In genomic region chr11:47768090-47768620, GRCh38 we compare ENCODE assay signal across 8 cellular contexts. TPM values are rescaled to one million over a fixed set of nuclear protein-coding genes. Genes with fewer than 3 reads are reported as not detected.
DNase-seq lines count a peak whose midpoint lies in the region; TF ChIP-seq lines count a peak whose summit lies in the region.

No MANE protein-coding gene starts in this region.

- no peaks in the 10 kb centered on the region for H3K9me3 Mint-ChIP-seq in activated CD4-positive, alpha-beta memory T cell treated with anti-CD3 and anti-CD28 coated beads, Interleukin-2, amount 10 ng/mL, durations not matched to agents 7 days and 5 days
- no peaks in the 10 kb centered on the region for H3K9me3 Mint-ChIP-seq in stimulated activated naive CD8-positive, alpha-beta T cell treated with anti-CD3 and anti-CD28 coated beads, Interleukin-15, Interleukin-2, amounts not matched to agents 100 ng/mL and 50 ng/mL, for 24 hours

- H3K36me3 Mint-ChIP-seq in activated CD4-positive, alpha-beta memory T cell treated with anti-CD3 and anti-CD28 coated beads, Interleukin-2, amount 10 ng/mL, durations not matched to agents 7 days and 5 days (ENCODE audit: low read depth) = peaks cover 26% of the 10 kb centered on the region
- peaks cover 30% of the 10 kb centered on the region for H3K36me3 Mint-ChIP-seq in stimulated activated naive CD8-positive, alpha-beta T cell treated with anti-CD3 and anti-CD28 coated beads, Interleukin-15, Interleukin-2, amounts not matched to agents 100 ng/mL and 50 ng/mL, for 24 hours (ENCODE audit: low read depth)

- peak overlapping the region; percentile 98 for H3K27ac ChIP-seq in mesodermal cell (ENCODE audit: low read depth, low read length, severe bottlenecking)

- no peaks in the 10 kb centered on the region for H3K27me3 Mint-ChIP-seq in activated CD4-positive, alpha-beta memory T cell treated with anti-CD3 and anti-CD28 coated beads, Interleukin-2, amount 10 ng/mL, durations not matched to agents 7 days and 5 days
- H3K27me3 Mint-ChIP-seq in stimulated activated naive CD8-positive, alpha-beta T cell treated with anti-CD3 and anti-CD28 coated beads, Interleukin-15, Interleukin-2, amounts not matched to agents 100 ng/mL and 50 ng/mL, for 24 hours = no peaks in the 10 kb centered on the region

- POLR2A ChIA-PET in activated CD4-positive, alpha-beta memory T cell treated with anti-CD3 and anti-CD28 coated beads, Interleukin-2, amount 10 ng/mL, durations not matched to agents 7 days and 5 days (lab: Charles Lee) = interaction anchor here (0.7 to 4.3 kb wide), 16 partner anchors 8 to 553 kb away, joined by 3 to 37 read pairs (median 4); partner anchors contain the start of genes AGBL2, DDB2, NUP160 and PTPMT1

- H3K27ac Mint-ChIP-seq in activated CD4-positive, alpha-beta memory T cell treated with anti-CD3 and anti-CD28 coated beads, Interleukin-2, amount 10 ng/mL, durations not matched to agents 7 days and 5 days = peak overlapping the region; percentile 100
- peak overlapping the region; percentile 100 for H3K27ac Mint-ChIP-seq in stimulated activated naive CD8-positive, alpha-beta T cell treated with anti-CD3 and anti-CD28 coated beads, Interleukin-15, Interleukin-2, amounts not matched to agents 100 ng/mL and 50 ng/mL, for 24 hours

- no peaks in the 10 kb centered on the region for H3K9me3 ChIP-seq in mesodermal cell (ENCODE audit: control insufficient read depth, low read length)

- H3K4me1 Mint-ChIP-seq in activated CD4-positive, alpha-beta memory T cell treated with anti-CD3 and anti-CD28 coated beads, Interleukin-2, amount 10 ng/mL, durations not matched to agents 7 days and 5 days = peaks cover 27% of the 10 kb centered on the region
- H3K4me1 Mint-ChIP-seq in stimulated activated naive CD8-positive, alpha-beta T cell treated with anti-CD3 and anti-CD28 coated beads, Interleukin-15, Interleukin-2, amounts not matched to agents 100 ng/mL and 50 ng/mL, for 24 hours (ENCODE audit: low read depth) = peaks cover 20% of the 10 kb centered on the region

- CTCF ChIA-PET in activated CD4-positive, alpha-beta memory T cell treated with anti-CD3 and anti-CD28 coated beads, Interleukin-2, amount 10 ng/mL, durations not matched to agents 7 days and 5 days (lab: Charles Lee) = interaction anchor here (0.6 to 1.5 kb wide), 3 partner anchors 9 to 168 kb away, joined by 3 to 5 read pairs (median 3); partner anchors contain the start of gene NUP160

- TF ChIP-seq CTCF in epithelial cell of proximal tubule (conservative IDR thresholded peaks at IDR 0.05; ENCODE audit: low read depth, low read length) = no peak

- H3K36me3 ChIP-seq in mesodermal cell (ENCODE audit: control insufficient read depth, insufficient read depth, low read length) = peaks cover 18% of the 10 kb centered on the region

- H3K4me1 ChIP-seq in mesodermal cell (ENCODE audit: control insufficient read depth, insufficient read depth, low read length, poor library complexity, severe bottlenecking) = peaks cover 11% of the 10 kb centered on the region

- 53 to 57% methylated on average over 7 to 8 of the region's 12 CpGs for WGBS in mesodermal cell (ENCODE audit: insufficient coverage in 2 of 2), 2 experiments

- peak; percentile 30 for DNase-seq in activated naive CD4-positive, alpha-beta T cell treated with Interleukin-2 at 50 U/mL for 16 hours
- no peak for DNase-seq in activated naive CD4-positive, alpha-beta T cell (lab: John Stamatoyannopoulos, UW)
- DNase-seq in NCI-H2171 (lab: John Stamatoyannopoulos, UW) (peak; percentile 73), epithelial cell of proximal tubule (ENCODE audit: low read depth) (peak; percentile 50), OCI-M2 (lab: John Stamatoyannopoulos, UW; ENCODE audit: unreplicated experiment) (no peak)
- DNase-seq in activated CD4-positive, alpha-beta memory T cell treated with anti-CD3 and anti-CD28 coated beads, Interleukin-2, amount 10 ng/mL, durations not matched to agents 7 days and 5 days = peak; percentile 32

- peak overlapping the region; percentile 62 for H3K4me3 ChIP-seq in epithelial cell of proximal tubule (ENCODE audit: low read depth, low read length)
- peak overlapping the region; percentile 73 for H3K4me3 ChIP-seq in mesodermal cell (ENCODE audit: extremely low read depth, insufficient read depth, low read length, poor library complexity, severe bottlenecking)

- peak overlapping the region; percentile 99 for H3K4me3 Mint-ChIP-seq in activated CD4-positive, alpha-beta memory T cell treated with anti-CD3 and anti-CD28 coated beads, Interleukin-2, amount 10 ng/mL, durations not matched to agents 7 days and 5 days
- H3K4me3 Mint-ChIP-seq in stimulated activated naive CD8-positive, alpha-beta T cell treated with anti-CD3 and anti-CD28 coated beads, Interleukin-15, Interleukin-2, amounts not matched to agents 100 ng/mL and 50 ng/mL, for 24 hours = peak overlapping the region; percentile 92

RNA-seq across cellular contexts. Expression of gene FNBP4, which starts 1.0 kb away (rescaled TPM):
- 100 to 1,000 TPM; 123 to 136 TPM for total RNA-seq in activated CD4-positive, alpha-beta memory T cell treated with anti-CD3 and anti-CD28 coated beads, Interleukin-2, amount 10 ng/mL, durations not matched to agents 7 days and 5 days
- 31.0 and 63.5 TPM in 2 replicates for total RNA-seq in epithelial cell of proximal tubule
- polyA plus RNA-seq in mesodermal cell (2013, experiment 1 of 2) = 93.7 TPM
- 93.3 TPM for polyA plus RNA-seq in mesodermal cell (2013, experiment 2 of 2)

RNA-seq across cellular contexts. Expression of gene AGBL2, which starts 53.0 kb away (rescaled TPM):
- 1 to 10 TPM; 5.9 to 7.7 TPM for total RNA-seq in activated CD4-positive, alpha-beta memory T cell treated with anti-CD3 and anti-CD28 coated beads, Interleukin-2, amount 10 ng/mL, durations not matched to agents 7 days and 5 days
- total RNA-seq in epithelial cell of proximal tubule = 0.06 and 0.72 TPM in 2 replicates
- not detected for polyA plus RNA-seq in mesodermal cell (2013, experiment 1 of 2)
- polyA plus RNA-seq in mesodermal cell (2013, experiment 2 of 2) = not detected

Comparison
In these comparisons a context has a peak if more than half of its experiments do, and no peak if none do; other contexts are left out.
1. DNase-seq: peak in activated naive CD4-positive, alpha-beta T cell treated with Interleukin-2 at 50 U/mL for 16 hours (single experiment), NCI-H2171 (single experiment), activated CD4-positive, alpha-beta memory T cell treated with anti-CD3 and anti-CD28 coated beads, Interleukin-2, amount 10 ng/mL, durations not matched to agents 7 days and 5 days (single experiment) and epithelial cell of proximal tubule (single experiment); none in activated naive CD4-positive, alpha-beta T cell (0 of 4) and OCI-M2 (single experiment).